1 cellular context compared by ENCODE assay signal in the genomic region with DNA sequence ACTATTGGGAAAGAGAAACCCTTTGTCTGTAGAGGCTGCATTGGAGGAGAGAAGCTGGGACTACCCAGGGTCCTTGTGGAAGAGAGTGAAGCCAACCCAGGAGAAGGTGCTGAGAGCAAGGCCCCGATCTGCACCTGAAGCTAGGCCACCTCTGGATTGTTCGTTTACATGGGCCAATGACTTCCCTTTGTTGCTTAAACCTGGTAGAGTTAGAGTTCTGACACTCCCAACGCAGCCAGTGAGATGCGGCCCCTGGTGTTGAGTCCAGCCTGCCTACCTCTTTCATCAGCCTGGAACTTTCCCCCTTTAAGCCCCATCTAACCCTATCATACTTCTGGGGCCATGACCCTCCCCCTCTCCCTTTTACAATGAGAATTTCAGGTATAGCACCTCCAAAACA.
TF ChIP-seq lines count a peak whose summit lies in the region.

No MANE protein-coding gene starts in this region.

TF ChIP-seq in K562, 482 proteins besides CTCF, POLR2A, EP300 and RAD21:
- TF ChIP-seq PML (IDR thresholded peaks at IDR 0.05; ENCODE audit: low read length) (no peak), SMARCC2 (IDR thresholded peaks at IDR 0.05; ENCODE audit: low read depth) (no peak), ZNF445 (CRISPR knock-in tag; IDR thresholded peaks at IDR 0.05; ENCODE audit: low read depth) (no peak), HNRNPL (IDR thresholded peaks at IDR 0.05; ENCODE audit: low read depth, low read length) (no peak), ZNF3 (CRISPR knock-in tag; IDR thresholded peaks at IDR 0.05) (no peak), RUNX1 (IDR thresholded peaks at IDR 0.05; ENCODE audit: low read depth) (no peak), MYBL2 (IDR thresholded peaks at IDR 0.05; ENCODE audit: low read depth) (no peak), MYBL2 (CRISPR knock-in tag; IDR thresholded peaks at IDR 0.05; ENCODE audit: borderline replicate concordance) (no peak), NRF1 (conservative IDR thresholded peaks at IDR 0.05 in 1 of 2, IDR thresholded peaks at IDR 0.05 in 1 of 2) (no peak), TARDBP (IDR thresholded peaks at IDR 0.05) (no peak), MXI1 (IDR thresholded peaks at IDR 0.05; ENCODE audit: low read depth, low read length) (no peak), HMG20B (CRISPR knock-in tag; IDR thresholded peaks at IDR 0.05) (no peak), MED1 (CRISPR knock-in tag; IDR thresholded peaks at IDR 0.05; ENCODE audit: borderline replicate concordance) (no peak), CHD4 (IDR thresholded peaks at IDR 0.05; ENCODE audit: insufficient read depth, insufficient replicate concordance, low read depth, low read length, poor library complexity, severe bottlenecking) (no peak), TGIF2 (CRISPR knock-in tag; IDR thresholded peaks at IDR 0.05) (no peak), CBX2 (IDR thresholded peaks at IDR 0.05; ENCODE audit: insufficient read depth, low read length, poor library complexity, severe bottlenecking) (no peak), BACH1 (tag; IDR thresholded peaks at IDR 0.05) (no peak)
- TF ChIP-seq, protein P1, sequence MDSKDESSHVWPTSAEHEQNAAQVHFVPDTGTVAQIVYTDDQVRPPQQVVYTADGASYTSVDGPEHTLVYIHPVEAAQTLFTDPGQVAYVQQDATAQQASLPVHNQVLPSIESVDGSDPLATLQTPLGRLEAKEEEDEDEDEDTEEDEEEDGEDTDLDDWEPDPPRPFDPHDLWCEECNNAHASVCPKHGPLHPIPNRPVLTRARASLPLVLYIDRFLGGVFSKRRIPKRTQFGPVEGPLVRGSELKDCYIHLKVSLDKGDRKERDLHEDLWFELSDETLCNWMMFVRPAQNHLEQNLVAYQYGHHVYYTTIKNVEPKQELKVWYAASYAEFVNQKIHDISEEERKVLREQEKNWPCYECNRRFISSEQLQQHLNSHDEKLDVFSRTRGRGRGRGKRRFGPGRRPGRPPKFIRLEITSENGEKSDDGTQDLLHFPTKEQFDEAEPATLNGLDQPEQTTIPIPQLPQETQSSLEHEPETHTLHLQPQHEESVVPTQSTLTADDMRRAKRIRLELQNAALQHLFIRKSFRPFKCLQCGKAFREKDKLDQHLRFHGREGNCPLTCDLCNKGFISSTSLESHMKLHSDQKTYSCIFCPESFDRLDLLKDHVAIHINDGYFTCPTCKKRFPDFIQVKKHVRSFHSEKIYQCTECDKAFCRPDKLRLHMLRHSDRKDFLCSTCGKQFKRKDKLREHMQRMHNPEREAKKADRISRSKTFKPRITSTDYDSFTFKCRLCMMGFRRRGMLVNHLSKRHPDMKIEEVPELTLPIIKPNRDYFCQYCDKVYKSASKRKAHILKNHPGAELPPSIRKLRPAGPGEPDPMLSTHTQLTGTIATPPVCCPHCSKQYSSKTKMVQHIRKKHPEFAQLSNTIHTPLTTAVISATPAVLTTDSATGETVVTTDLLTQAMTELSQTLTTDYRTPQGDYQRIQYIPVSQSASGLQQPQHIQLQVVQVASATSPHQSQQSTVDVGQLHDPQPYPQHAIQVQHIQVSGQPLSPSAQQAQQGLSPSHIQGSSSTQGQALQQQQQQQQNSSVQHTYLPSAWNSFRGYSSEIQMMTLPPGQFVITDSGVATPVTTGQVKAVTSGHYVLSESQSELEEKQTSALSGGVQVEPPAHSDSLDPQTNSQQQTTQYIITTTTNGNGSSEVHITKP (IDR thresholded peaks at IDR 0.05; ENCODE audit: partially characterized antibody), result no peak
- TF ChIP-seq, protein P2, sequence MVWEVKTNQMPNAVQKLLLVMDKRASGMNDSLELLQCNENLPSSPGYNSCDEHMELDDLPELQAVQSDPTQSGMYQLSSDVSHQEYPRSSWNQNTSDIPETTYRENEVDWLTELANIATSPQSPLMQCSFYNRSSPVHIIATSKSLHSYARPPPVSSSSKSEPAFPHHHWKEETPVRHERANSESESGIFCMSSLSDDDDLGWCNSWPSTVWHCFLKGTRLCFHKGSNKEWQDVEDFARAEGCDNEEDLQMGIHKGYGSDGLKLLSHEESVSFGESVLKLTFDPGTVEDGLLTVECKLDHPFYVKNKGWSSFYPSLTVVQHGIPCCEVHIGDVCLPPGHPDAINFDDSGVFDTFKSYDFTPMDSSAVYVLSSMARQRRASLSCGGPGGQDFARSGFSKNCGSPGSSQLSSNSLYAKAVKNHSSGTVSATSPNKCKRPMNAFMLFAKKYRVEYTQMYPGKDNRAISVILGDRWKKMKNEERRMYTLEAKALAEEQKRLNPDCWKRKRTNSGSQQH (CRISPR knock-in tag; IDR thresholded peaks at IDR 0.05), result no peak
- TF ChIP-seq, protein P3, sequence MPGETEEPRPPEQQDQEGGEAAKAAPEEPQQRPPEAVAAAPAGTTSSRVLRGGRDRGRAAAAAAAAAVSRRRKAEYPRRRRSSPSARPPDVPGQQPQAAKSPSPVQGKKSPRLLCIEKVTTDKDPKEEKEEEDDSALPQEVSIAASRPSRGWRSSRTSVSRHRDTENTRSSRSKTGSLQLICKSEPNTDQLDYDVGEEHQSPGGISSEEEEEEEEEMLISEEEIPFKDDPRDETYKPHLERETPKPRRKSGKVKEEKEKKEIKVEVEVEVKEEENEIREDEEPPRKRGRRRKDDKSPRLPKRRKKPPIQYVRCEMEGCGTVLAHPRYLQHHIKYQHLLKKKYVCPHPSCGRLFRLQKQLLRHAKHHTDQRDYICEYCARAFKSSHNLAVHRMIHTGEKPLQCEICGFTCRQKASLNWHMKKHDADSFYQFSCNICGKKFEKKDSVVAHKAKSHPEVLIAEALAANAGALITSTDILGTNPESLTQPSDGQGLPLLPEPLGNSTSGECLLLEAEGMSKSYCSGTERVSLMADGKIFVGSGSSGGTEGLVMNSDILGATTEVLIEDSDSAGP (CRISPR knock-in tag; IDR thresholded peaks at IDR 0.05), result no peak
- TF ChIP-seq, protein P4, sequence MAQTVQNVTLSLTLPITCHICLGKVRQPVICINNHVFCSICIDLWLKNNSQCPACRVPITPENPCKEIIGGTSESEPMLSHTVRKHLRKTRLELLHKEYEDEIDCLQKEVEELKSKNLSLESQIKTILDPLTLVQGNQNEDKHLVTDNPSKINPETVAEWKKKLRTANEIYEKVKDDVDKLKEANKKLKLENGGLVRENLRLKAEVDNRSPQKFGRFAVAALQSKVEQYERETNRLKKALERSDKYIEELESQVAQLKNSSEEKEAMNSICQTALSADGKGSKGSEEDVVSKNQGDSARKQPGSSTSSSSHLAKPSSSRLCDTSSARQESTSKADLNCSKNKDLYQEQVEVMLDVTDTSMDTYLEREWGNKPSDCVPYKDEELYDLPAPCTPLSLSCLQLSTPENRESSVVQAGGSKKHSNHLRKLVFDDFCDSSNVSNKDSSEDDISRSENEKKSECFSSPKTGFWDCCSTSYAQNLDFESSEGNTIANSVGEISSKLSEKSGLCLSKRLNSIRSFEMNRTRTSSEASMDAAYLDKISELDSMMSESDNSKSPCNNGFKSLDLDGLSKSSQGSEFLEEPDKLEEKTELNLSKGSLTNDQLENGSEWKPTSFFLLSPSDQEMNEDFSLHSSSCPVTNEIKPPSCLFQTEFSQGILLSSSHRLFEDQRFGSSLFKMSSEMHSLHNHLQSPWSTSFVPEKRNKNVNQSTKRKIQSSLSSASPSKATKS (CRISPR knock-in tag; IDR thresholded peaks at IDR 0.05), result no peak
